ENCODE assay signal across 8 cellular contexts in the genomic region with DNA sequence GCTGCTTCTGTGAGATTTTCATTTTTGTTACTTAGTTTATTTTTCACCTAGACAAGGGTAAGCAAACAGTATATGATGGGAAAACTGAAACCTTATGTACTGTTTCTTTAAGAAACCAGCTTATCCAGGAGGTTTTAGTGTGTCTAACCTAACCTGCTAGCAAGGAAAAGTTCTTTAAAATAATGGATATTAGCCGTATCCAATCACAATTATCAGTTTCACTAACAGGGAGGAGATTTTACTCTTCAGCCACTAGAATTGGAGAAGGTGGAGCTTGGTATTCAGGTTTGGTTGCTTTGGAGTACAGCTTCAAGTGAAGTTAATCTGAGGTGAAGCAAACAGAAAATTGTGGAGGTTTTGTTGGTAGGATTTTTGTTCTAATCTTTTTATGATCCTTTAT. TPM values are rescaled to one million over a fixed set of nuclear protein-coding genes. Genes with fewer than 3 reads are reported as not detected.
DNase-seq lines count a peak whose midpoint lies in the region; ATAC-seq, FAIRE-seq and TF ChIP-seq lines count a peak whose summit lies in the region.

No MANE protein-coding gene starts in this region.

- no peak for TF ChIP-seq POLR2A in A549 (IDR thresholded peaks at IDR 0.05; ENCODE audit: low read length)

- peak overlapping the region; percentile 68 for H3K9ac ChIP-seq in endodermal cell (ENCODE audit: extremely low read depth, low read length, poor library complexity, severe bottlenecking)
- H3K9ac ChIP-seq in mesenchymal stem cell (ENCODE audit: low read length) = peak overlapping the region; percentile 78

- TF ChIP-seq CTCF in A549 (IDR thresholded peaks at IDR 0.05) (no peak), GM12875 (IDR thresholded peaks at IDR 0.05; ENCODE audit: borderline replicate concordance, insufficient read depth, low read depth, low read length) (no peak), endodermal cell (conservative IDR thresholded peaks at IDR 0.05) (no peak), upper lobe of right lung (IDR thresholded peaks at IDR 0.05) (no peak)

- peak; percentile 71 to 93 for DNase-seq in A549 (ENCODE audit: low read depth in 1 of 2, low spot score in 1 of 2)
- peak; percentile 59 to 96 (median 81) for DNase-seq in NCI-H1417 (lab: John Stamatoyannopoulos, UW)
- DNase-seq in endodermal cell = no peak
- DNase-seq in mesenchymal stem cell = peak; percentile 96
- no peak for DNase-seq in upper lobe of right lung

- H3K4me1 ChIP-seq in A549 (peaks cover 55% of the 10 kb centered on the region), endodermal cell (ENCODE audit: control insufficient read depth, insufficient read depth, low read length) (no peaks in the 10 kb centered on the region), mesenchymal stem cell (ENCODE audit: control insufficient read depth, insufficient read depth, low read depth, low read length) (peaks cover 4% of the 10 kb centered on the region), upper lobe of right lung (peaks cover 55% of the 10 kb centered on the region)

- H3K27ac ChIP-seq in A549 (0 out of 6 replicates have a peak overlapping the region, but pooled peaks of 1 of the 2 experiments have one; percentile 11), endodermal cell (ENCODE audit: low read depth, low read length) (no peak overlapping the region), mesenchymal stem cell (ENCODE audit: low read length, poor library complexity, severe bottlenecking) (no peak overlapping the region), upper lobe of right lung (no peak overlapping the region)

- no peak overlapping the region for H4K8ac ChIP-seq in mesenchymal stem cell (ENCODE audit: low read length)

- H2BK120ac ChIP-seq in mesenchymal stem cell (ENCODE audit: low read depth, low read length) = no peak overlapping the region

- no peaks in the 10 kb centered on the region for H3K36me3 Mint-ChIP-seq in endodermal cell (ENCODE audit: low read depth)

- TF ChIP-seq EP300 in A549 (IDR thresholded peaks at IDR 0.05) = no peak

- POLR2A ChIA-PET in A549 (lab: Yijun Ruan, JAX) = interaction anchor here (1.2 to 4.0 kb wide), 3 partner anchors 8 to 149 kb away, joined by 4 to 33 read pairs (median 7); a partner anchor contains a TSS

- H2BK15ac ChIP-seq in mesenchymal stem cell (ENCODE audit: low read depth, poor library complexity, severe bottlenecking) = no peak overlapping the region

- TF ChIP-seq RAD21 in A549 (conservative IDR thresholded peaks at IDR 0.05 in 1 of 2, IDR thresholded peaks at IDR 0.05 in 1 of 2) = no peak

- intact Hi-C loops in upper lobe of right lung (cut with DNase I) = no loop called here

- H3K27ac Mint-ChIP-seq in endodermal cell = peak overlapping the region; percentile 87

- no peak overlapping the region for H3K14ac ChIP-seq in mesenchymal stem cell (ENCODE audit: low read length in 2 of 2)

- 0% methylated on average over 1 of the region's 1 CpG for WGBS in A549 (ENCODE audit: missing lambda C conversion rate)
- 0% methylated on average over 1 of the region's 1 CpG; no CpG with 5 or more reads in 1 of the 2 experiments for WGBS in endodermal cell (ENCODE audit: insufficient coverage in 1 of 2, insufficient read length in 1 of 2), 2 experiments
- WGBS in mesenchymal stem cell = no CpG with 5 or more reads among the region's 1 CpG

- no peaks in the 10 kb centered on the region for H3K9me3 Mint-ChIP-seq in endodermal cell

- H3K18ac ChIP-seq in mesenchymal stem cell (ENCODE audit: low read depth in 1 of 2, low read length in 2 of 2) = no peak overlapping the region

- no peak overlapping the region for H2BK5ac ChIP-seq in mesenchymal stem cell (ENCODE audit: low read depth, low read length, poor library complexity, severe bottlenecking)

- H3K27me3 Mint-ChIP-seq in endodermal cell (ENCODE audit: insufficient read depth) = no peaks in the 10 kb centered on the region

- ATAC-seq in A549 (peak; percentile 97 to 100), HG02870 (IDR thresholded peaks at IDR 0.05; ENCODE audit: unreplicated experiment) (peak; percentile 77), SK-N-SH treated with all-trans-retinoic acid at 6 μM for 48 hours (peak; percentile 99), upper lobe of right lung (peak; percentile 92)

- no peaks in the 10 kb centered on the region for H3K27me3 ChIP-seq in endodermal cell (ENCODE audit: control insufficient read depth, insufficient read depth, low read length, poor library complexity, severe bottlenecking)
- no peaks in the 10 kb centered on the region for H3K27me3 ChIP-seq in mesenchymal stem cell (ENCODE audit: control insufficient read depth in 1 of 2, insufficient read depth in 1 of 2, low read length in 2 of 2)
- H3K27me3 ChIP-seq in upper lobe of right lung = no peaks in the 10 kb centered on the region

- H2BK12ac ChIP-seq in mesenchymal stem cell (ENCODE audit: low read length in 2 of 2) = no peak overlapping the region

- no peak overlapping the region for H2AK5ac ChIP-seq in mesenchymal stem cell (ENCODE audit: low read length, severe bottlenecking)

- H3K4me1 Mint-ChIP-seq in endodermal cell = peaks cover 60% of the 10 kb centered on the region

- CTCF ChIA-PET in A549 (lab: Yijun Ruan, JAX) = interaction anchor here (1.0 to 3.4 kb wide), 4 partner anchors 11 to 101 kb away, joined by 3 to 18 read pairs (median 5); no protein-coding TSS in a partner anchor

- H3K4me3 Mint-ChIP-seq in endodermal cell = peak overlapping the region; percentile 69

- FAIRE-seq in A549 (lab: Jason Lieb, UNC) = peak; percentile 98

- no peaks in the 10 kb centered on the region for H3K79me1 ChIP-seq in mesenchymal stem cell (replicated peaks; ENCODE audit: low read length, poor library complexity, severe bottlenecking)

- H3K36me3 ChIP-seq in endodermal cell (ENCODE audit: control insufficient read depth, insufficient read depth, low read length) = no peaks in the 10 kb centered on the region
- no peaks in the 10 kb centered on the region for H3K36me3 ChIP-seq in mesenchymal stem cell (ENCODE audit: control insufficient read depth in 1 of 2, insufficient read depth in 2 of 2, low read depth in 1 of 2, low read length in 2 of 2)
- no peaks in the 10 kb centered on the region for H3K36me3 ChIP-seq in upper lobe of right lung

- H3K9me3 ChIP-seq in A549 (no peaks in the 10 kb centered on the region), endodermal cell (ENCODE audit: control insufficient read depth, low read length) (no peaks in the 10 kb centered on the region), mesenchymal stem cell (ENCODE audit: control insufficient read depth, low read length) (no peaks in the 10 kb centered on the region), upper lobe of right lung (no peaks in the 10 kb centered on the region)

- peak overlapping the region; percentile 37 for H3K4me3 ChIP-seq in A549
- peak overlapping the region; percentile 0 for H3K4me3 ChIP-seq in GM12875 (ENCODE audit: low read depth, low read length)
- H3K4me3 ChIP-seq in endodermal cell (ENCODE audit: low read length) = peak overlapping the region; percentile 92
- peak overlapping the region in 1 of 2 experiments; percentile 75 for H3K4me3 ChIP-seq in mesenchymal stem cell (ENCODE audit: insufficient read depth in 1 of 2, low read depth in 1 of 2, low read length in 2 of 2)
- peak overlapping the region; percentile 35 for H3K4me3 ChIP-seq in upper lobe of right lung

- no peak overlapping the region for H2AFZ ChIP-seq in mesenchymal stem cell (ENCODE audit: low read depth, low read length)

- no peak overlapping the region for H3K23ac ChIP-seq in mesenchymal stem cell (ENCODE audit: low read length in 2 of 2)

- H4K91ac ChIP-seq in mesenchymal stem cell (ENCODE audit: low read length) = no peak overlapping the region

- no peak overlapping the region for H3K4ac ChIP-seq in mesenchymal stem cell (ENCODE audit: low read depth in 1 of 2, low read length in 2 of 2)

- peak overlapping the region; percentile 79 for H3K4me2 ChIP-seq in A549
- no peak overlapping the region for H3K4me2 ChIP-seq in mesenchymal stem cell (ENCODE audit: low read length, poor library complexity, severe bottlenecking)

TF ChIP-seq in A549, 52 proteins besides CTCF, POLR2A, EP300 and RAD21 (continues in another document):
- TF ChIP-seq HOXA7 (CRISPR knock-in tag; IDR thresholded peaks at IDR 0.05) (0 out of 2 replicates have a peak, but pooled peaks have one; percentile 51), SMC3 (IDR thresholded peaks at IDR 0.05) (no peak), ZFP36 (IDR thresholded peaks at IDR 0.05; ENCODE audit: borderline replicate concordance, partially characterized antibody) (no peak)
- TF ChIP-seq, protein P1, sequence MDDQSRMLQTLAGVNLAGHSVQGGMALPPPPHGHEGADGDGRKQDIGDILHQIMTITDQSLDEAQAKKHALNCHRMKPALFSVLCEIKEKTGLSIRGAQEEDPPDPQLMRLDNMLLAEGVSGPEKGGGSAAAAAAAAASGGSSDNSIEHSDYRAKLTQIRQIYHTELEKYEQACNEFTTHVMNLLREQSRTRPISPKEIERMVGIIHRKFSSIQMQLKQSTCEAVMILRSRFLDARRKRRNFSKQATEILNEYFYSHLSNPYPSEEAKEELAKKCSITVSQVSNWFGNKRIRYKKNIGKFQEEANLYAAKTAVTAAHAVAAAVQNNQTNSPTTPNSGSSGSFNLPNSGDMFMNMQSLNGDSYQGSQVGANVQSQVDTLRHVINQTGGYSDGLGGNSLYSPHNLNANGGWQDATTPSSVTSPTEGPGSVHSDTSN (IDR thresholded peaks at IDR 0.05) = peak; percentile 84

TF ChIP-seq in SK-N-SH treated with all-trans-retinoic acid at 6 μM for 48 hours, 23 proteins besides CTCF, POLR2A, EP300 and RAD21 (continues in another document):
- TF ChIP-seq ZNF70 (CRISPR knock-in tag; IDR thresholded peaks at IDR 0.05) (peak; percentile 85), RARB (CRISPR knock-in tag; IDR thresholded peaks at IDR 0.05) (no peak)

RNA-seq across cellular contexts. Expression of a gene that starts 12.8 kb away (rescaled TPM):
- polyA plus RNA-seq in A549 (2011; rRNA removed) = 271 and 307 TPM in 2 replicates
- polyA plus RNA-seq in A549 (2012; cell fraction: cytosol; rRNA removed) = 96.5 and 124 TPM in 2 replicates
- 55.1 and 65.0 TPM in 2 replicates for polyA plus RNA-seq in A549 (2012; cell fraction: nucleus; rRNA removed)
- polyA plus RNA-seq in A549 (2017; fragmentation: RNase III; extraction: RNeasy Plus Mini Kit Qiagen cat#74134 plus additional on column Dnase treatment) = 138 to 159 TPM (median 152 TPM) in 3 replicates
- 93.8 and 119 TPM in 2 replicates for polyA minus RNA-seq in A549 (2011; rRNA and poly(A)+ RNA removed)
- 10 to 100 TPM; 84.5 to 86.2 TPM for total RNA-seq in endodermal cell
- polyA plus RNA-seq in endodermal cell (2013, experiment 1 of 2) = 122 TPM
- polyA plus RNA-seq in endodermal cell (2013, experiment 2 of 2) = 123 TPM
- 67.9 TPM for polyA plus RNA-seq in mesenchymal stem cell (2013, experiment 1 of 2)
- 71.5 TPM for polyA plus RNA-seq in mesenchymal stem cell (2013, experiment 2 of 2)
- total RNA-seq in upper lobe of right lung = 79.5 TPM

Comparison
In these comparisons a context has a peak if more than half of its experiments do, and no peak if none do; other contexts are left out.
1. DNase-seq: peak in A549 (2 of 2), NCI-H1417 (3 of 3) and mesenchymal stem cell (single experiment); none in endodermal cell (single experiment) and upper lobe of right lung (single experiment).
2. Peak in every context shown above with its lines, with median percentiles within 50 percentile points of each other: ATAC-seq.